In genomic region chr18:5294113-5294617, GRCh38 we compare ENCODE assay signal across 8 cellular contexts. TPM values are rescaled to one million over a fixed set of nuclear protein-coding genes. Genes with fewer than 3 reads are reported as not detected.
DNase-seq lines count a peak whose midpoint lies in the region; TF ChIP-seq lines count a peak whose summit lies in the region.

No MANE protein-coding gene starts in this region.

- peaks cover 33% of the 10 kb centered on the region for H3K36me3 Mint-ChIP-seq in activated CD4-positive, alpha-beta T cell treated with anti-CD3 and anti-CD28 coated beads, Interleukin-2, amount 10 ng/mL, durations not matched to agents 7 days and 5 days (ENCODE audit: low read depth)

- no peaks in the 10 kb centered on the region for H3K9me3 Mint-ChIP-seq in activated CD4-positive, alpha-beta T cell treated with anti-CD3 and anti-CD28 coated beads, Interleukin-2, amount 10 ng/mL, durations not matched to agents 7 days and 5 days

- peaks cover 8% of the 10 kb centered on the region for H3K36me3 ChIP-seq in H7 (replicated peaks; ENCODE audit: control insufficient read depth, insufficient read depth, low read length)

- peaks cover 7% of the 10 kb centered on the region for H3K27me3 ChIP-seq in H7 (ENCODE audit: control insufficient read depth, insufficient read depth, low read length)

- DNase-seq in A172 (ENCODE audit: low spot score) = peak; percentile 1
- DNase-seq in H7 = peak; percentile 10
- DNase-seq in activated CD4-positive, alpha-beta T cell treated with anti-CD3 and anti-CD28 coated beads, Interleukin-2, amount 10 ng/mL, durations not matched to agents 7 days and 5 days = no peak
- DNase-seq in fibroblast of the aortic adventitia (ENCODE audit: low read depth) = no peak
- DNase-seq in pons (ENCODE audit: low spot score) = peak; percentile 36
- DNase-seq in MV-4-11 (lab: John Stamatoyannopoulos, UW) = no peak
- no peak for DNase-seq in H4 (ENCODE audit: low spot score)
- DNase-seq in DMS153 treated with DMSO at 0.1 percent for 48 hours (lab: John Stamatoyannopoulos, UW; ENCODE audit: unreplicated experiment) = no peak

- peak overlapping the region; percentile 93 for H3K4me3 Mint-ChIP-seq in activated CD4-positive, alpha-beta T cell treated with anti-CD3 and anti-CD28 coated beads, Interleukin-2, amount 10 ng/mL, durations not matched to agents 7 days and 5 days

- peaks cover 3% of the 10 kb centered on the region for H3K27me3 Mint-ChIP-seq in activated CD4-positive, alpha-beta T cell treated with anti-CD3 and anti-CD28 coated beads, Interleukin-2, amount 10 ng/mL, durations not matched to agents 7 days and 5 days

- H3K4me3 ChIP-seq in H7 (ENCODE audit: insufficient read depth, low read depth, low read length) (peak overlapping the region; percentile 78), fibroblast of the aortic adventitia (ENCODE audit: low read depth, low read length) (peak overlapping the region; percentile 89)

- POLR2A ChIA-PET in activated CD4-positive, alpha-beta T cell treated with anti-CD3 and anti-CD28 coated beads, Interleukin-2, amount 10 ng/mL, durations not matched to agents 7 days and 5 days (lab: Charles Lee) = interaction anchor here (1.4 kb wide), 1 partner anchor 57 kb away, joined by 11 read pairs; no protein-coding TSS in a partner anchor

- peak overlapping the region; percentile 99 for H3K27ac Mint-ChIP-seq in activated CD4-positive, alpha-beta T cell treated with anti-CD3 and anti-CD28 coated beads, Interleukin-2, amount 10 ng/mL, durations not matched to agents 7 days and 5 days

- peaks cover 42% of the 10 kb centered on the region for H3K4me1 Mint-ChIP-seq in activated CD4-positive, alpha-beta T cell treated with anti-CD3 and anti-CD28 coated beads, Interleukin-2, amount 10 ng/mL, durations not matched to agents 7 days and 5 days

- no peak for TF ChIP-seq CTCF in fibroblast of the aortic adventitia (IDR thresholded peaks at IDR 0.05; ENCODE audit: insufficient read depth, low read length)

- CTCF ChIA-PET in activated CD4-positive, alpha-beta T cell treated with anti-CD3 and anti-CD28 coated beads, Interleukin-2, amount 10 ng/mL, durations not matched to agents 7 days and 5 days (lab: Charles Lee) = interaction anchor here (1.2 to 4.7 kb wide), 2 partner anchors 11 to 57 kb away, joined by 3 to 19 read pairs; no protein-coding TSS in a partner anchor

RNA-seq across cellular contexts. Expression of gene ZBTB14, which starts 1.4 kb away (rescaled TPM):
- total RNA-seq in A172 (2014; rRNA removed; shearing (Covaris generic)) = 18.2 and 20.9 TPM in 2 replicates
- 15.1 and 19.9 TPM in 2 replicates for total RNA-seq in H7 (2014; rRNA removed; shearing (Covaris generic))
- 10 to 100 TPM; 26.6 to 27.4 TPM for total RNA-seq in activated CD4-positive, alpha-beta T cell treated with anti-CD3 and anti-CD28 coated beads, Interleukin-2, amount 10 ng/mL, durations not matched to agents 7 days and 5 days
- 17.4 and 35.8 TPM in 2 replicates for total RNA-seq in fibroblast of the aortic adventitia (ENCODE audit: low replicate concordance)
- 17.6 and 18.0 TPM in 2 replicates for total RNA-seq in H4 (2014; rRNA removed; shearing (Covaris generic))

Comparison
In these comparisons a context has a peak if more than half of its experiments do, and no peak if none do; other contexts are left out.
1. DNase-seq: peak in A172 (single experiment), H7 (single experiment) and pons (single experiment); none in activated CD4-positive, alpha-beta T cell treated with anti-CD3 and anti-CD28 coated beads, Interleukin-2, amount 10 ng/mL, durations not matched to agents 7 days and 5 days (single experiment), fibroblast of the aortic adventitia (single experiment), MV-4-11 (single experiment), H4 (single experiment) and DMS153 treated with DMSO at 0.1 percent for 48 hours (single experiment).